ENCODE assay signal across 26 cellular contexts in genomic region chr17:33580215-33580614, GRCh38.
"Had no signal": no experiment of that assay in that cellular context is flagged by ENCODE, and none has a peak within 500 bp of the region (broad histone marks: within the 10 kb centered on the region; RNA-seq: fewer than 3 reads in every experiment).

No MANE protein-coding gene starts in this region.

- H3K27ac Mint-ChIP-seq: activated CD4-positive, alpha-beta memory T cell treated with anti-CD3 and anti-CD28 coated beads for 36 hours; activated CD4-positive, alpha-beta T cell treated with anti-CD3 and anti-CD28 coated beads, Interleukin-2, amount 10 ng/mL, durations not matched to agents 24 days and 14 days; activated naive CD4-positive, alpha-beta T cell treated with anti-CD3 and anti-CD28 coated beads for 36 hours; activated naive CD8-positive, alpha-beta T cell; brain; WTC11 had no signal

- DNase-seq: activated CD4-positive, alpha-beta memory T cell treated with anti-CD3 and anti-CD28 coated beads for 36 hours; activated CD4-positive, alpha-beta T cell treated with anti-CD3 and anti-CD28 coated beads for 1 hour; activated CD4-positive, alpha-beta T cell treated with anti-CD3 and anti-CD28 coated beads, Interleukin-2, amount 10 ng/mL, durations not matched to agents 24 days and 14 days; activated CD8-positive, alpha-beta memory T cell treated with anti-CD3 and anti-CD28 coated beads for 24 hours; activated effector memory CD4-positive, alpha-beta T cell treated with anti-CD3 and anti-CD28 coated beads, Interleukin-2, amount 50 U/mL, for 16 hours; activated naive CD4-positive, alpha-beta T cell treated with anti-CD3 and anti-CD28 coated beads for 36 hours; activated T-cell treated with anti-CD3 and anti-CD28 coated beads, Interleukin-2, amount 50 U/mL, for 4 hours; amygdala; MV-4-11; NCI-H1092 treated with DMSO at 0.1 percent for 48 hours; NCI-H1417 treated with DMSO at 0.1 percent for 48 hours; NCI-H1694 treated with DMSO at 0.1 percent for 48 hours; NCI-H2081; NCI-H510A treated with DMSO at 0.1 percent for 48 hours; NCI-H69; PC-3; SHP77; SW 1271 had no signal

- H3K27ac ChIP-seq: SJSA1 had no signal

- H3K36me3 Mint-ChIP-seq: activated CD4-positive, alpha-beta memory T cell treated with anti-CD3 and anti-CD28 coated beads for 36 hours; activated naive CD8-positive, alpha-beta T cell; brain had no signal

- H3K9me3 Mint-ChIP-seq: activated CD4-positive, alpha-beta memory T cell treated with anti-CD3 and anti-CD28 coated beads for 36 hours; activated naive CD4-positive, alpha-beta T cell treated with anti-CD3 and anti-CD28 coated beads for 36 hours; activated T-cell treated with anti-CD3 and anti-CD28 coated beads, Interleukin-2, amount 50 U/mL, for 4 hours; central memory CD8-positive, alpha-beta T cell had no signal

- H3K4me3 Mint-ChIP-seq: activated CD4-positive, alpha-beta memory T cell treated with anti-CD3 and anti-CD28 coated beads for 36 hours; activated CD4-positive, alpha-beta T cell treated with anti-CD3 and anti-CD28 coated beads, Interleukin-2, amount 10 ng/mL, durations not matched to agents 24 days and 14 days; activated naive CD4-positive, alpha-beta T cell treated with anti-CD3 and anti-CD28 coated beads for 36 hours; activated naive CD8-positive, alpha-beta T cell; activated T-cell treated with anti-CD3 and anti-CD28 coated beads, Interleukin-2, amount 50 U/mL, for 4 hours; brain; central memory CD8-positive, alpha-beta T cell; WTC11 had no signal

- H3K4me1 ChIP-seq: SJSA1 had no signal

- ATAC-seq: activated T-cell treated with anti-CD3 and anti-CD28 coated beads, Interleukin-2, amount 50 U/mL, for 4 hours; PC-3; SK-N-SH treated with all-trans-retinoic acid at 6 μM for 48 hours; WTC11 had no signal

- H3K9me3 ChIP-seq: SJSA1 had no signal

- FAIRE-seq: astrocyte, RCC 7860 had no signal

- H3K27me3 Mint-ChIP-seq: activated CD4-positive, alpha-beta T cell treated with anti-CD3 and anti-CD28 coated beads, Interleukin-2, amount 10 ng/mL, durations not matched to agents 24 days and 14 days had no signal

- H3K4me3 ChIP-seq: SJSA1 had no signal

- H3K4me1 Mint-ChIP-seq: activated CD4-positive, alpha-beta T cell treated with anti-CD3 and anti-CD28 coated beads, Interleukin-2, amount 10 ng/mL, durations not matched to agents 24 days and 14 days; central memory CD8-positive, alpha-beta T cell had no signal

- H3K36me3 ChIP-seq: SJSA1 had no signal

- H3K27me3 ChIP-seq: SJSA1 had no signal
